ENCODE assay signal across 18 cellular contexts in genomic region chr7:149809215-149809614, GRCh38. TPM values are rescaled to one million over a fixed set of nuclear protein-coding genes. Genes with fewer than 3 reads are reported as not detected.
"Had no signal": no experiment of that assay in that cellular context is flagged by ENCODE, and none has a peak within 500 bp of the region (broad histone marks: within the 10 kb centered on the region; RNA-seq: fewer than 3 reads in every experiment).

No MANE protein-coding gene starts in this region.

- H3K4me1 ChIP-seq: ascending aorta, esophagus muscularis mucosa, lower lobe of right lung, tibial nerve had no signal

- H3K27ac ChIP-seq: ascending aorta, esophagus muscularis mucosa, lower lobe of right lung, tibial nerve had no signal

- H3K9me3 ChIP-seq: ascending aorta, esophagus muscularis mucosa, lower lobe of right lung, tibial nerve had no signal

- H3K4me1 Mint-ChIP-seq: activated T-helper 17 cell treated with anti-CD3 and anti-CD28 coated beads, Interleukin-2, amount 50 U/mL, for 72 hours; central memory CD8-positive, alpha-beta T cell; neural crest cell had no signal

- H3K36me3 Mint-ChIP-seq: activated naive CD4-positive, alpha-beta T cell treated with anti-CD3 and anti-CD28 coated beads, Interleukin-2, amount 50 U/mL, for 72 hours; naive thymus-derived CD4-positive, alpha-beta T cell; T-cell had no signal

- H3K9me3 Mint-ChIP-seq: activated naive CD4-positive, alpha-beta T cell treated with anti-CD3 and anti-CD28 coated beads, Interleukin-2, amount 50 U/mL, for 72 hours; activated T-cell treated with anti-CD3 and anti-CD28 coated beads, Interleukin-2, amount 50 U/mL, for 24 hours; activated T-helper 17 cell treated with anti-CD3 and anti-CD28 coated beads, Interleukin-2, amount 50 U/mL, for 72 hours; central memory CD8-positive, alpha-beta T cell; neural crest cell; stimulated activated naive CD8-positive, alpha-beta T cell treated with anti-CD3 and anti-CD28 coated beads, Interleukin-15, Interleukin-2, amounts not matched to agents 100 ng/mL and 50 ng/mL, for 24 hours; T-cell; T-helper 2 cell treated with Interferon-gamma antibody and Interleukin-4, amounts not matched to agents 5 μg/mL and 100 μg/mL, for 36 hours had no signal

- H3K27me3 ChIP-seq: ascending aorta, tibial nerve had no signal

- H3K4me3 Mint-ChIP-seq: activated T-cell treated with anti-CD3 and anti-CD28 coated beads, Interleukin-2, amount 50 U/mL, for 24 hours; activated T-helper 17 cell treated with anti-CD3 and anti-CD28 coated beads, Interleukin-2, amount 50 U/mL, for 72 hours; central memory CD8-positive, alpha-beta T cell; naive thymus-derived CD4-positive, alpha-beta T cell; neural crest cell; stimulated activated naive CD8-positive, alpha-beta T cell treated with anti-CD3 and anti-CD28 coated beads, Interleukin-15, Interleukin-2, amounts not matched to agents 100 ng/mL and 50 ng/mL, for 24 hours; T-cell; T-helper 2 cell treated with Interferon-gamma antibody and Interleukin-4, amounts not matched to agents 5 μg/mL and 100 μg/mL, for 36 hours had no signal

- H3K4me3 ChIP-seq: ascending aorta, esophagus muscularis mucosa, lower lobe of right lung, tibial nerve had no signal

- ATAC-seq: activated naive CD4-positive, alpha-beta T cell treated with anti-CD3 and anti-CD28 coated beads, Interleukin-2, amount 50 U/mL, for 72 hours; activated T-helper 17 cell treated with anti-CD3 and anti-CD28 coated beads, Interleukin-2, amount 50 U/mL, for 72 hours; lower lobe of right lung; naive thymus-derived CD4-positive, alpha-beta T cell; T-cell had no signal

- H3K27ac Mint-ChIP-seq: activated naive CD4-positive, alpha-beta T cell treated with anti-CD3 and anti-CD28 coated beads, Interleukin-2, amount 50 U/mL, for 72 hours; activated T-cell treated with anti-CD3 and anti-CD28 coated beads, Interleukin-2, amount 50 U/mL, for 24 hours; activated T-helper 17 cell treated with anti-CD3 and anti-CD28 coated beads, Interleukin-2, amount 50 U/mL, for 72 hours; stimulated activated naive CD8-positive, alpha-beta T cell treated with anti-CD3 and anti-CD28 coated beads, Interleukin-15, Interleukin-2, amounts not matched to agents 100 ng/mL and 50 ng/mL, for 24 hours; T-cell; T-helper 2 cell treated with Interferon-gamma antibody and Interleukin-4, amounts not matched to agents 5 μg/mL and 100 μg/mL, for 36 hours had no signal

- DNase-seq: activated T-cell treated with anti-CD3 and anti-CD28 coated beads, Interleukin-2, amount 50 U/mL, for 24 hours; effector memory CD4-positive, alpha-beta T cell; glutamatergic neuron; lower lobe of right lung; naive thymus-derived CD4-positive, alpha-beta T cell; retina; stimulated activated CD4-positive, alpha-beta T cell treated with anti-CD3 and anti-CD28 coated beads, Interleukin-4, amount 100 ng/mL, for 24 hours; T-cell had no signal

RNA-seq across cellular contexts. Expression of gene ZNF467, which starts 35.8 kb away (rescaled TPM):
- total RNA-seq: osteoblast had no signal
